Comparison of ENCODE assay signal across 12 cellular contexts in genomic region chr7:159145544-159145891, GRCh38. TPM values are rescaled to one million over a fixed set of nuclear protein-coding genes. Genes with fewer than 3 reads are reported as not detected.
A peak's percentile ranks its signal among the peaks of the same experiment; 100 is the strongest.
DNase-seq lines count a peak whose midpoint lies in the region; ATAC-seq and TF ChIP-seq lines count a peak whose summit lies in the region.
"Had no signal": no experiment of that assay in that cellular context is flagged by ENCODE, and none has a peak within 500 bp of the region (broad histone marks: within the 10 kb centered on the region; RNA-seq: fewer than 3 reads in every experiment).

No MANE protein-coding gene starts in this region.

- H3K36me3 Mint-ChIP-seq in activated T-cell treated with anti-CD3 and anti-CD28 coated beads, Interleukin-2, amount 50 U/mL, for 24 hours (ENCODE audit: low read depth): no peaks in the 10 kb centered on the region
- H3K36me3 Mint-ChIP-seq in natural killer cell treated with Interleukin-12 subunit alpha and Interleukin-12 subunit beta and Interleukin-15 and Interleukin-18, amount 100 ng/mL, for 72 hours: no peaks in the 10 kb centered on the region

- ATAC-seq in natural killer cell treated with Interleukin-12 subunit alpha and Interleukin-12 subunit beta and Interleukin-15 and Interleukin-18, amount 100 ng/mL, for 72 hours: no peak
- no peak for ATAC-seq in HG02884 (IDR thresholded peaks at IDR 0.05; ENCODE audit: unreplicated experiment)
- ATAC-seq: PC-3 had no signal

- H3K4me3 ChIP-seq in effector memory CD4-positive, alpha-beta T cell (ENCODE audit: insufficient read depth, low read depth, low read length, poor library complexity, severe bottlenecking): peak overlapping the region; percentile 46
- H3K4me3 ChIP-seq in tibial nerve: peak overlapping the region; percentile 25 to 63 (median 38)

- no peak for DNase-seq in activated T-cell treated with anti-CD3 and anti-CD28 coated beads, Interleukin-2, amount 50 U/mL, for 24 hours
- no peak for DNase-seq in activated T-cell treated with anti-CD3 and anti-CD28 coated beads, Interleukin-2, amount 50 U/mL, for 48 hours
- DNase-seq in effector memory CD4-positive, alpha-beta T cell: no peak
- DNase-seq in natural killer cell treated with Interleukin-12 subunit alpha and Interleukin-12 subunit beta and Interleukin-15 and Interleukin-18, amount 100 ng/mL, for 72 hours (ENCODE audit: low spot score): no peak
- DNase-seq in tibial nerve (ENCODE audit: low spot score in 2 of 2): no peak
- DNase-seq in NCI-H526 (lab: John Stamatoyannopoulos, UW): no peak
- no peak for DNase-seq in NCI-H1930 (lab: John Stamatoyannopoulos, UW)
- DNase-seq: PC-3, thyroid gland had no signal

- no peaks in the 10 kb centered on the region for H3K9me3 Mint-ChIP-seq in activated T-cell treated with anti-CD3 and anti-CD28 coated beads, Interleukin-2, amount 50 U/mL, for 24 hours
- H3K9me3 Mint-ChIP-seq in natural killer cell treated with Interleukin-12 subunit alpha and Interleukin-12 subunit beta and Interleukin-15 and Interleukin-18, amount 100 ng/mL, for 72 hours: no peaks in the 10 kb centered on the region

- 8 to 12% methylated on average over 29 of the region's 29 CpGs for WGBS in tibial nerve, 2 donors

- no peak for TF ChIP-seq POLR2A in tibial nerve (IDR thresholded peaks at IDR 0.05)

- H3K4me3 Mint-ChIP-seq in activated T-cell treated with anti-CD3 and anti-CD28 coated beads, Interleukin-2, amount 50 U/mL, for 24 hours: peak overlapping the region; percentile 67
- H3K4me3 Mint-ChIP-seq in natural killer cell treated with Interleukin-12 subunit alpha and Interleukin-12 subunit beta and Interleukin-15 and Interleukin-18, amount 100 ng/mL, for 72 hours: peak overlapping the region; percentile 62

- peaks cover 7% of the 10 kb centered on the region for H3K4me1 Mint-ChIP-seq in activated T-cell treated with anti-CD3 and anti-CD28 coated beads, Interleukin-2, amount 50 U/mL, for 24 hours (ENCODE audit: low read depth)
- peaks cover 0 to 5% of the 10 kb centered on the region in 2 donors for H3K4me1 Mint-ChIP-seq in natural killer cell treated with Interleukin-12 subunit alpha and Interleukin-12 subunit beta and Interleukin-15 and Interleukin-18, amount 100 ng/mL, for 72 hours (ENCODE audit: low read depth in 2 of 2)

- no peaks in the 10 kb centered on the region for H3K36me3 ChIP-seq in effector memory CD4-positive, alpha-beta T cell (ENCODE audit: control insufficient read depth, insufficient read depth, low read length)
- no peaks in the 10 kb centered on the region for H3K36me3 ChIP-seq in tibial nerve
- H3K36me3 ChIP-seq: thyroid gland had no signal

- no peak overlapping the region for H3K27ac ChIP-seq in effector memory CD4-positive, alpha-beta T cell (ENCODE audit: insufficient read depth, low read length, poor library complexity, severe bottlenecking)
- peak overlapping the region in 1 of 4 donors; percentile 47 for H3K27ac ChIP-seq in tibial nerve
- H3K27ac ChIP-seq: thyroid gland, VCaP had no signal

- no peak overlapping the region for H3K27ac Mint-ChIP-seq in activated T-cell treated with anti-CD3 and anti-CD28 coated beads, Interleukin-2, amount 50 U/mL, for 24 hours
- H3K27ac Mint-ChIP-seq in natural killer cell treated with Interleukin-12 subunit alpha and Interleukin-12 subunit beta and Interleukin-15 and Interleukin-18, amount 100 ng/mL, for 72 hours: no peak overlapping the region

- H3K4me1 ChIP-seq in effector memory CD4-positive, alpha-beta T cell (ENCODE audit: control insufficient read depth, insufficient read depth, low read length, poor library complexity, severe bottlenecking): peaks cover 8% of the 10 kb centered on the region
- H3K4me1 ChIP-seq in tibial nerve: peaks cover 0 to 26% (median 2%) of the 10 kb centered on the region in 4 donors

- H3K27me3 Mint-ChIP-seq in activated T-cell treated with anti-CD3 and anti-CD28 coated beads, Interleukin-2, amount 50 U/mL, for 24 hours: peaks cover 48% of the 10 kb centered on the region
- H3K27me3 Mint-ChIP-seq in natural killer cell treated with Interleukin-12 subunit alpha and Interleukin-12 subunit beta and Interleukin-15 and Interleukin-18, amount 100 ng/mL, for 72 hours: peaks cover 7% of the 10 kb centered on the region in 2 donors

- H3K9me3 ChIP-seq in effector memory CD4-positive, alpha-beta T cell (ENCODE audit: control insufficient read depth, low read length): no peaks in the 10 kb centered on the region
- H3K9me3 ChIP-seq in tibial nerve: no peaks in the 10 kb centered on the region
- H3K9me3 ChIP-seq: thyroid gland had no signal

- no peak for TF ChIP-seq CTCF in tibial nerve (IDR thresholded peaks at IDR 0.05)

- peaks cover 16% of the 10 kb centered on the region for H3K27me3 ChIP-seq in effector memory CD4-positive, alpha-beta T cell (replicated peaks; ENCODE audit: control insufficient read depth, insufficient read depth, low read length, poor library complexity, severe bottlenecking)
- peaks cover 0 to 46% of the 10 kb centered on the region in 2 donors for H3K27me3 ChIP-seq in tibial nerve

- no peak for TF ChIP-seq EP300 in tibial nerve (IDR thresholded peaks at IDR 0.05)

RNA-seq across cellular contexts. Expression of gene VIPR2, which starts 0.9 kb away (rescaled TPM):
- under 1 TPM; 0.36 to 0.45 TPM for total RNA-seq in natural killer cell treated with Interleukin-12 subunit alpha and Interleukin-12 subunit beta and Interleukin-15 and Interleukin-18, amount 100 ng/mL, for 72 hours
- total RNA-seq in tibial nerve: 1 to 10 TPM in 3 of 4 donors, under 1 TPM in 1; 0.22 to 3.6 (median 2.9) TPM
- total RNA-seq: lung microvascular endothelial cell, PC-3 had no signal
